In genomic region chr6:30570760-30571084, GRCh38 we compare ENCODE assay signal across 1 cellular context.
TF ChIP-seq lines count a peak whose summit lies in the region.

No MANE protein-coding gene starts in this region.

TF ChIP-seq in K562, 482 proteins besides CTCF, POLR2A, EP300 and RAD21 (continues in another document):
- no peak for TF ChIP-seq JUNB (CRISPR knock-in tag; conservative IDR thresholded peaks at IDR 0.05)
- TF ChIP-seq CBX2 (IDR thresholded peaks at IDR 0.05; ENCODE audit: insufficient read depth, low read length, poor library complexity, severe bottlenecking) = no peak
- no peak for TF ChIP-seq ZNF384 (IDR thresholded peaks at IDR 0.05; ENCODE audit: low read depth, low read length)
- no peak for TF ChIP-seq CBX1 (IDR thresholded peaks at IDR 0.05; ENCODE audit: low read depth)
- TF ChIP-seq POLR2G (IDR thresholded peaks at IDR 0.05; ENCODE audit: low read depth, low read length) = no peak
- no peak for TF ChIP-seq ELF2 (CRISPR knock-in tag; IDR thresholded peaks at IDR 0.05)
- TF ChIP-seq NBN (IDR thresholded peaks at IDR 0.05; ENCODE audit: low read depth) = no peak; the same call in 1 of the 2 replicates
- no peak for TF ChIP-seq IRF1 (CRISPR knock-in tag; IDR thresholded peaks at IDR 0.05; ENCODE audit: borderline replicate concordance)
- TF ChIP-seq CHD4 (IDR thresholded peaks at IDR 0.05; ENCODE audit: insufficient read depth, insufficient replicate concordance, low read depth, low read length, poor library complexity, severe bottlenecking) = no peak
- no peak for TF ChIP-seq KAT2B (IDR thresholded peaks at IDR 0.05; ENCODE audit: low read depth, low read length)
- no peak for TF ChIP-seq FOXJ2 (tag; IDR thresholded peaks at IDR 0.05)
- TF ChIP-seq GTF3C2 (IDR thresholded peaks at IDR 0.05; ENCODE audit: borderline replicate concordance, extremely low read depth, insufficient read length) = no peak
- TF ChIP-seq E2F4 (CRISPR knock-in tag; IDR thresholded peaks at IDR 0.05; ENCODE audit: low read depth) = no peak
- TF ChIP-seq ZNF707 (CRISPR knock-in tag; conservative IDR thresholded peaks at IDR 0.05) = no peak
- TF ChIP-seq ARHGAP35 (IDR thresholded peaks at IDR 0.05; ENCODE audit: partially characterized antibody) = no peak
- no peak for TF ChIP-seq ZNF140 (CRISPR knock-in tag; IDR thresholded peaks at IDR 0.05)
- TF ChIP-seq AFF1 (IDR thresholded peaks at IDR 0.05; ENCODE audit: low read depth in 1 of 2, partially characterized antibody in 2 of 2) = peak in 1 of 2 experiments; percentile 56
- TF ChIP-seq DEAF1 (CRISPR knock-in tag; IDR thresholded peaks at IDR 0.05) = no peak
- TF ChIP-seq POLR2H (tag; IDR thresholded peaks at IDR 0.05; ENCODE audit: low read depth) = no peak
- TF ChIP-seq BRD9 (IDR thresholded peaks at IDR 0.05; ENCODE audit: low read depth, partially characterized antibody) = peak; percentile 49
- no peak for TF ChIP-seq RCOR1 (IDR thresholded peaks at IDR 0.05; ENCODE audit: borderline replicate concordance in 1 of 2, low read depth in 2 of 2, low read length in 2 of 2)
- TF ChIP-seq DIDO1 (tag; IDR thresholded peaks at IDR 0.05; ENCODE audit: low read depth) = no peak
- peak; percentile 34 for TF ChIP-seq NCOA4 (IDR thresholded peaks at IDR 0.05; ENCODE audit: partially characterized antibody)
- TF ChIP-seq HDAC3 (IDR thresholded peaks at IDR 0.05; ENCODE audit: borderline replicate concordance, partially characterized antibody) = no peak
- TF ChIP-seq ZNF253 (CRISPR knock-in tag; conservative IDR thresholded peaks at IDR 0.05) = no peak
- no peak for TF ChIP-seq PATZ1 (CRISPR knock-in tag; IDR thresholded peaks at IDR 0.05; ENCODE audit: borderline replicate concordance)
- TF ChIP-seq ZBTB17 (CRISPR knock-in tag; IDR thresholded peaks at IDR 0.05) = no peak
- TF ChIP-seq GABPB1 (CRISPR knock-in tag; IDR thresholded peaks at IDR 0.05) = no peak
- no peak for TF ChIP-seq MECOM (CRISPR knock-in tag; IDR thresholded peaks at IDR 0.05)
- no peak for TF ChIP-seq ZNF668 (CRISPR knock-in tag; IDR thresholded peaks at IDR 0.05)
- no peak for TF ChIP-seq PTRF (tag; IDR thresholded peaks at IDR 0.05)
- TF ChIP-seq ZNF121 (CRISPR knock-in tag; conservative IDR thresholded peaks at IDR 0.05) = no peak
- TF ChIP-seq ZNF133 (CRISPR knock-in tag; IDR thresholded peaks at IDR 0.05) = no peak
- no peak for TF ChIP-seq L3MBTL2 (IDR thresholded peaks at IDR 0.05)
- TF ChIP-seq FOXP1 (CRISPR knock-in tag; IDR thresholded peaks at IDR 0.05) = no peak
- no peak for TF ChIP-seq ZNF175 (CRISPR knock-in tag; IDR thresholded peaks at IDR 0.05; ENCODE audit: low read depth)
- no peak for TF ChIP-seq PRMT5 (CRISPR knock-in tag; IDR thresholded peaks at IDR 0.05)
- TF ChIP-seq TAF1 (IDR thresholded peaks at IDR 0.05; ENCODE audit: control insufficient read depth, extremely low read depth, insufficient read depth, low read length, severe bottlenecking) = no peak
- no peak for TF ChIP-seq CAMTA2 (CRISPR knock-in tag; conservative IDR thresholded peaks at IDR 0.05)
- TF ChIP-seq TEAD2 (tag; IDR thresholded peaks at IDR 0.05) = no peak
- TF ChIP-seq PHF8 (IDR thresholded peaks at IDR 0.05; ENCODE audit: borderline replicate concordance, low read length) = no peak
- no peak for TF ChIP-seq HOMEZ (CRISPR knock-in tag; IDR thresholded peaks at IDR 0.05)
- TF ChIP-seq ZBTB9 (CRISPR knock-in tag; IDR thresholded peaks at IDR 0.05) = no peak
- TF ChIP-seq ZNF282 (CRISPR knock-in tag; IDR thresholded peaks at IDR 0.05) = no peak
- TF ChIP-seq DNMT1 (IDR thresholded peaks at IDR 0.05) = 0 out of 2 replicates have a peak, but pooled peaks have one; percentile 56
- 0 out of 2 replicates have a peak, but pooled peaks have one; percentile 51 for TF ChIP-seq MIER1 (IDR thresholded peaks at IDR 0.05; ENCODE audit: low read depth)
- no peak for TF ChIP-seq PCBP2 (IDR thresholded peaks at IDR 0.05; ENCODE audit: low read depth, low read length, poor library complexity, severe bottlenecking)
- no peak for TF ChIP-seq ZBTB12 (CRISPR knock-in tag; IDR thresholded peaks at IDR 0.05)
- TF ChIP-seq CC2D1A (IDR thresholded peaks at IDR 0.05) = peak; percentile 35; the same call in 1 of the 2 replicates
- TF ChIP-seq PHB2 (IDR thresholded peaks at IDR 0.05; ENCODE audit: low read depth) = peak; percentile 52; the same call in 1 of the 2 replicates
- TF ChIP-seq ZNF23 (CRISPR knock-in tag; IDR thresholded peaks at IDR 0.05) = no peak
- no peak for TF ChIP-seq HDGF (IDR thresholded peaks at IDR 0.05)
- TF ChIP-seq NFRKB (IDR thresholded peaks at IDR 0.05; ENCODE audit: low read depth) = peak; percentile 33; the same call in 1 of the 2 replicates
- no peak for TF ChIP-seq PHTF2 (CRISPR knock-in tag; IDR thresholded peaks at IDR 0.05)
- no peak for TF ChIP-seq MAZ (CRISPR knock-in tag; conservative IDR thresholded peaks at IDR 0.05 in 1 of 2, IDR thresholded peaks at IDR 0.05 in 1 of 2)
- TF ChIP-seq ATF1 (CRISPR knock-in tag; IDR thresholded peaks at IDR 0.05) = no peak
- TF ChIP-seq ATF1 (tag; IDR thresholded peaks at IDR 0.05) = no peak
- TF ChIP-seq TEAD1 (CRISPR knock-in tag; IDR thresholded peaks at IDR 0.05) = no peak
- TF ChIP-seq SMAD1 (IDR thresholded peaks at IDR 0.05; ENCODE audit: low read depth, low read length, partially characterized antibody) = no peak
- TF ChIP-seq EZH2 (IDR thresholded peaks at IDR 0.05; ENCODE audit: borderline replicate concordance, low read depth, low read length) = no peak
